Comparison of ENCODE assay signal across 22 cellular contexts in genomic region chr9:79193506-79194223, GRCh38.
"Had no signal": no experiment of that assay in that cellular context is flagged by ENCODE, and none has a peak within 500 bp of the region (broad histone marks: within the 10 kb centered on the region; RNA-seq: fewer than 3 reads in every experiment).

No MANE protein-coding gene starts in this region.

- H3K4me1 Mint-ChIP-seq: activated naive CD8-positive, alpha-beta T cell treated with anti-CD3 and anti-CD28 coated beads for 36 hours had no signal

- H3K27ac ChIP-seq: adrenal gland, body of pancreas, cardiac muscle cell, colonic mucosa, gastrocnemius medialis, left ventricle myocardium inferior, upper lobe of left lung had no signal

- H3K4me3 ChIP-seq: adrenal gland, body of pancreas, cardiac muscle cell, colonic mucosa, gastrocnemius medialis, left ventricle myocardium inferior, lung, upper lobe of left lung had no signal

- DNase-seq: activated CD4-positive, alpha-beta T cell treated with anti-CD3 and anti-CD28 coated beads for 4 hours; activated CD4-positive, alpha-beta T cell treated with anti-CD3 and anti-CD28 coated beads, Interleukin-2, amount 50 U/mL, for 48 hours; activated CD8-positive, alpha-beta memory T cell treated with anti-CD3 and anti-CD28 coated beads for 24 hours; activated effector memory CD4-positive, alpha-beta T cell treated with Interleukin-2 at 50 U/mL for 16 hours; activated naive CD4-positive, alpha-beta T cell treated with anti-CD3 and anti-CD28 coated beads for 36 hours; activated naive CD8-positive, alpha-beta T cell treated with anti-CD3 and anti-CD28 coated beads for 36 hours; adrenal gland; body of pancreas; cerebellar nuclear complex; colonic mucosa; effector CD8-positive, alpha-beta T cell; gastrocnemius medialis; glutamatergic neuron; islet precursor cell; left ventricle myocardium inferior; stimulated activated CD4-positive, alpha-beta T cell treated with anti-CD3 and anti-CD28 coated beads, Interleukin-2, amount 100 ng/mL, for 48 hours had no signal

- ATAC-seq: body of pancreas, gastrocnemius medialis, right cardiac atrium had no signal

- H3K9me3 ChIP-seq: adrenal gland, body of pancreas, colonic mucosa, gastrocnemius medialis, left ventricle myocardium inferior, upper lobe of left lung had no signal

- H3K36me3 Mint-ChIP-seq: activated naive CD8-positive, alpha-beta T cell treated with anti-CD3 and anti-CD28 coated beads for 36 hours had no signal

- H3K4me1 ChIP-seq: adrenal gland, body of pancreas, colonic mucosa, upper lobe of left lung had no signal

- H3K36me3 ChIP-seq: adrenal gland, cardiac muscle cell, colonic mucosa, gastrocnemius medialis, left ventricle myocardium inferior, upper lobe of left lung had no signal

- H3K27me3 Mint-ChIP-seq: stimulated activated naive CD8-positive, alpha-beta T cell treated with anti-CD3 and anti-CD28 coated beads, Interleukin-15, Interleukin-2, amounts not matched to agents 100 ng/mL and 50 ng/mL, for 24 hours had no signal

- H3K27me3 ChIP-seq: adrenal gland, body of pancreas, cardiac muscle cell, colonic mucosa, gastrocnemius medialis, upper lobe of left lung had no signal

- H3K27ac Mint-ChIP-seq: activated naive CD4-positive, alpha-beta T cell treated with anti-CD3 and anti-CD28 coated beads for 36 hours; activated naive CD8-positive, alpha-beta T cell treated with anti-CD3 and anti-CD28 coated beads for 36 hours; nephron; stimulated activated naive CD8-positive, alpha-beta T cell treated with anti-CD3 and anti-CD28 coated beads, Interleukin-15, Interleukin-2, amounts not matched to agents 100 ng/mL and 50 ng/mL, for 24 hours had no signal

- H3K9me3 Mint-ChIP-seq: activated naive CD4-positive, alpha-beta T cell treated with anti-CD3 and anti-CD28 coated beads for 36 hours; stimulated activated naive CD8-positive, alpha-beta T cell treated with anti-CD3 and anti-CD28 coated beads, Interleukin-15, Interleukin-2, amounts not matched to agents 100 ng/mL and 50 ng/mL, for 24 hours had no signal

- H3K4me3 Mint-ChIP-seq: activated naive CD4-positive, alpha-beta T cell treated with anti-CD3 and anti-CD28 coated beads for 36 hours; activated naive CD8-positive, alpha-beta T cell treated with anti-CD3 and anti-CD28 coated beads for 36 hours; nephron; stimulated activated naive CD8-positive, alpha-beta T cell treated with anti-CD3 and anti-CD28 coated beads, Interleukin-15, Interleukin-2, amounts not matched to agents 100 ng/mL and 50 ng/mL, for 24 hours had no signal
